ENCODE assay signal across 16 cellular contexts in the genomic region with DNA sequence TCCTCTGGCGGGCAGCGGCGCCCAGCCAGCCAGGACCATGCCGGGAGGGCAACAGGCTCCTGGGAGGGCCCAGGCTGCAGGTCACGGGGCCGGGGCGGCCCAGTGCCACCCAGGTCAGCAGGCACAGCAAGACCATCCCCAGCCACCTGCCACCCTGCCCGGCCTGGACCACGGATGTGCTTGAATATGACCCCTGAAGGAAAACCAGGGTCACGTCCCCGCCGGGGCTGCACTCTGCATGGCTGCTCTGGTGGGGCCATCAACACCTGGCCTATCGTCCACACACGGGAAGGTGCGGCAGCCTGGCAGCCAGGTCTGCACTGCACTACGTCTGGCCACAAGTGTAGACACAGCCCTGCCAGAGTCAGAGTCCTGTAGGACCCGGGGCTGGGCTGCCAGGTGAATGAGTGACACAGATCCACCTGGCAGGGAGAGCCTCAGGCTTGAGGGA. TPM values are rescaled to one million over a fixed set of nuclear protein-coding genes. Genes with fewer than 3 reads are reported as not detected.
DNase-seq lines count a peak whose midpoint lies in the region; ATAC-seq and TF ChIP-seq lines count a peak whose summit lies in the region.
"Had no signal": no experiment of that assay in that cellular context is flagged by ENCODE, and none has a peak within 500 bp of the region (broad histone marks: within the 10 kb centered on the region; RNA-seq: fewer than 3 reads in every experiment).

No MANE protein-coding gene starts in this region.

- no peak overlapping the region for H2AFZ ChIP-seq in osteoblast (ENCODE audit: low read length)
- no peak overlapping the region for H2AFZ ChIP-seq in smooth muscle cell (ENCODE audit: low read depth)
- H2AFZ ChIP-seq: hepatocyte had no signal

- WGBS in smooth muscle cell (ENCODE audit: low lambda C conversion rate), result 96% methylated on average over 17 of the region's 17 CpGs

- no peaks in the 10 kb centered on the region for H4K20me1 ChIP-seq in osteoblast (ENCODE audit: insufficient read depth, low read length)
- H4K20me1 ChIP-seq in smooth muscle cell (ENCODE audit: low read depth), result peaks cover 32% of the 10 kb centered on the region

- H3F3A ChIP-seq in smooth muscle cell (ENCODE audit: low read depth), result peaks cover 14% of the 10 kb centered on the region

- H3K27ac ChIP-seq in left ventricle myocardium inferior (replicated peaks) (no peak overlapping the region), dorsolateral prefrontal cortex (no peak overlapping the region), osteoblast (ENCODE audit: low read depth, low read length) (no peak overlapping the region), upper lobe of right lung (no peak overlapping the region), smooth muscle cell (ENCODE audit: low read depth) (no peak overlapping the region)
- H3K27ac ChIP-seq: breast epithelium, hepatocyte had no signal

- H3K36me3 ChIP-seq in left ventricle myocardium inferior (no peaks in the 10 kb centered on the region), osteoblast (ENCODE audit: insufficient read depth, low read length) (no peaks in the 10 kb centered on the region), upper lobe of right lung (no peaks in the 10 kb centered on the region), smooth muscle cell (ENCODE audit: low read depth) (no peaks in the 10 kb centered on the region)
- H3K36me3 ChIP-seq: breast epithelium had no signal

- H3K4me3 ChIP-seq in left ventricle myocardium inferior (no peak overlapping the region), dorsolateral prefrontal cortex (no peak overlapping the region), osteoblast (ENCODE audit: insufficient read depth, low read length) (no peak overlapping the region), upper lobe of right lung (no peak overlapping the region), smooth muscle cell (no peak overlapping the region)
- H3K4me3 ChIP-seq: breast epithelium, hepatocyte had no signal

- intact Hi-C loops in Right ventricle myocardium superior (cut with DNase I), result no loop called here
- intact Hi-C loops in left ventricle myocardium inferior (cut with micrococcal nuclease), result no loop called here
- intact Hi-C loops in dorsolateral prefrontal cortex (cut with DNase I), result no loop called here
- intact Hi-C loops in upper lobe of right lung (cut with DNase I), result loop anchor here (10.0 kb wide), 1 partner anchor 456 kb away; no protein-coding TSS in a partner anchor

- H3K9me3 ChIP-seq in left ventricle myocardium inferior (replicated peaks) (no peaks in the 10 kb centered on the region), osteoblast (ENCODE audit: low read depth, low read length) (no peaks in the 10 kb centered on the region), upper lobe of right lung (no peaks in the 10 kb centered on the region), smooth muscle cell (replicated peaks; ENCODE audit: low read depth) (no peaks in the 10 kb centered on the region)
- H3K9me3 ChIP-seq: breast epithelium had no signal

- no peaks in the 10 kb centered on the region for H3K27me3 ChIP-seq in left ventricle myocardium inferior (ENCODE audit: low read depth)
- H3K27me3 ChIP-seq in dorsolateral prefrontal cortex, result no peaks in the 10 kb centered on the region
- H3K27me3 ChIP-seq in osteoblast (ENCODE audit: insufficient read depth, low read length), result peaks cover 3% of the 10 kb centered on the region
- no peaks in the 10 kb centered on the region for H3K27me3 ChIP-seq in upper lobe of right lung
- no peaks in the 10 kb centered on the region for H3K27me3 ChIP-seq in smooth muscle cell (ENCODE audit: low read depth)
- H3K27me3 ChIP-seq: breast epithelium, hepatocyte had no signal

- H3K4me2 ChIP-seq in osteoblast (ENCODE audit: insufficient read depth, low read length) (no peak overlapping the region), smooth muscle cell (no peak overlapping the region)
- H3K4me2 ChIP-seq: hepatocyte had no signal

- H3K79me2 ChIP-seq in osteoblast (ENCODE audit: insufficient read depth, low read length) (no peaks in the 10 kb centered on the region), smooth muscle cell (ENCODE audit: low read depth) (no peaks in the 10 kb centered on the region)

- DNase-seq in Right ventricle myocardium superior (peak; percentile 37), left ventricle myocardium inferior (no peak), dorsolateral prefrontal cortex (peak in 7 of 10 donors; percentile 17 to 46 (median 28)), osteoblast (ENCODE audit: insufficient read length, low spot score, missing footprints) (peak; percentile 61), upper lobe of right lung (peak; percentile 54), smooth muscle cell (lab: John Stamatoyannopoulos, UW; ENCODE audit: unreplicated experiment) (no peak)
- DNase-seq: activated CD8-positive, alpha-beta T cell treated with anti-CD3 and anti-CD28 coated beads for 36 hours; effector memory CD8-positive, alpha-beta T cell; MV-4-11; NCI-H526; OCI-M1; SW 1271 had no signal

- ATAC-seq in Right ventricle myocardium superior (ENCODE audit: poor library complexity) (no peak), upper lobe of right lung (no peak), GM18498 (IDR thresholded peaks at IDR 0.05; ENCODE audit: unreplicated experiment) (no peak), GM18502 (IDR thresholded peaks at IDR 0.05; ENCODE audit: poor library complexity, unreplicated experiment) (no peak)
- ATAC-seq: activated CD8-positive, alpha-beta T cell treated with anti-CD3 and anti-CD28 coated beads for 36 hours; effector memory CD8-positive, alpha-beta T cell had no signal

- no peak overlapping the region for H3K9ac ChIP-seq in smooth muscle cell (ENCODE audit: low read depth)

- TF ChIP-seq CTCF in left ventricle myocardium inferior (IDR thresholded peaks at IDR 0.05; ENCODE audit: borderline replicate concordance) (no peak), dorsolateral prefrontal cortex (IDR thresholded peaks at IDR 0.05 in 54 of 56, conservative IDR thresholded peaks at IDR 0.05 in 2 of 56; ENCODE audit: low read depth in 1 of 56, partially characterized antibody in 56 of 56) (no peak), osteoblast (IDR thresholded peaks at IDR 0.05; ENCODE audit: extremely low read depth, low read depth, low read length) (no peak), upper lobe of right lung (IDR thresholded peaks at IDR 0.05) (no peak), smooth muscle cell (IDR thresholded peaks at IDR 0.05; ENCODE audit: borderline replicate concordance, insufficient read depth, poor library complexity, severe bottlenecking) (no peak)

- H3K4me1 ChIP-seq in left ventricle myocardium inferior (peaks cover 41% of the 10 kb centered on the region), osteoblast (ENCODE audit: insufficient read depth, low read length) (no peaks in the 10 kb centered on the region), upper lobe of right lung (peaks cover 5% of the 10 kb centered on the region), smooth muscle cell (ENCODE audit: low read depth) (peaks cover 7% of the 10 kb centered on the region)

RNA-seq across cellular contexts. Expression of gene WNT9A, which starts 6.9 kb away (rescaled TPM):
- total RNA-seq in Right ventricle myocardium superior, result 0.59 TPM
- total RNA-seq in left ventricle myocardium inferior, result 4.8 TPM
- total RNA-seq in dorsolateral prefrontal cortex, result 1 to 10 TPM in 72 of 120 experiments, under 1 TPM in 48; 0.24 to 3.3 (median 1.2) TPM
- total RNA-seq in osteoblast, result 0.36 and 0.88 TPM in 2 replicates
- total RNA-seq in upper lobe of right lung, result 10.2 TPM
- 1.1 and 2.6 TPM in 2 replicates for total RNA-seq in smooth muscle cell
- polyA plus RNA-seq in smooth muscle cell, result 0.03 and 0.76 TPM in 2 replicates
- total RNA-seq: activated CD8-positive, alpha-beta T cell treated with anti-CD3 and anti-CD28 coated beads for 36 hours had no signal

Comparison
In these comparisons a context has a peak if more than half of its experiments do, and no peak if none do; other contexts are left out.
1. DNase-seq: peak in Right ventricle myocardium superior (single experiment), dorsolateral prefrontal cortex (7 of 10), osteoblast (single experiment) and upper lobe of right lung (single experiment); none in left ventricle myocardium inferior (single experiment) and smooth muscle cell (single experiment).